In genomic region chr2:135741395-135742306, GRCh38 we compare ENCODE assay signal across 1 cellular context.
TF ChIP-seq lines count a peak whose summit lies in the region.

A gene with protein sequence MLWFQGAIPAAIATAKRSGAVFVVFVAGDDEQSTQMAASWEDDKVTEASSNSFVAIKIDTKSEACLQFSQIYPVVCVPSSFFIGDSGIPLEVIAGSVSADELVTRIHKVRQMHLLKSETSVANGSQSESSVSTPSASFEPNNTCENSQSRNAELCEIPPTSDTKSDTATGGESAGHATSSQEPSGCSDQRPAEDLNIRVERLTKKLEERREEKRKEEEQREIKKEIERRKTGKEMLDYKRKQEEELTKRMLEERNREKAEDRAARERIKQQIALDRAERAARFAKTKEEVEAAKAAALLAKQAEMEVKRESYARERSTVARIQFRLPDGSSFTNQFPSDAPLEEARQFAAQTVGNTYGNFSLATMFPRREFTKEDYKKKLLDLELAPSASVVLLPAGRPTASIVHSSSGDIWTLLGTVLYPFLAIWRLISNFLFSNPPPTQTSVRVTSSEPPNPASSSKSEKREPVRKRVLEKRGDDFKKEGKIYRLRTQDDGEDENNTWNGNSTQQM (plus strand): TSS chr2:135741855. CDS start chr2:135741930, 75 bp downstream.

TF ChIP-seq in HCT116, 20 proteins besides CTCF, POLR2A, EP300 and RAD21 (continued from another document):
- TF ChIP-seq, protein P1, sequence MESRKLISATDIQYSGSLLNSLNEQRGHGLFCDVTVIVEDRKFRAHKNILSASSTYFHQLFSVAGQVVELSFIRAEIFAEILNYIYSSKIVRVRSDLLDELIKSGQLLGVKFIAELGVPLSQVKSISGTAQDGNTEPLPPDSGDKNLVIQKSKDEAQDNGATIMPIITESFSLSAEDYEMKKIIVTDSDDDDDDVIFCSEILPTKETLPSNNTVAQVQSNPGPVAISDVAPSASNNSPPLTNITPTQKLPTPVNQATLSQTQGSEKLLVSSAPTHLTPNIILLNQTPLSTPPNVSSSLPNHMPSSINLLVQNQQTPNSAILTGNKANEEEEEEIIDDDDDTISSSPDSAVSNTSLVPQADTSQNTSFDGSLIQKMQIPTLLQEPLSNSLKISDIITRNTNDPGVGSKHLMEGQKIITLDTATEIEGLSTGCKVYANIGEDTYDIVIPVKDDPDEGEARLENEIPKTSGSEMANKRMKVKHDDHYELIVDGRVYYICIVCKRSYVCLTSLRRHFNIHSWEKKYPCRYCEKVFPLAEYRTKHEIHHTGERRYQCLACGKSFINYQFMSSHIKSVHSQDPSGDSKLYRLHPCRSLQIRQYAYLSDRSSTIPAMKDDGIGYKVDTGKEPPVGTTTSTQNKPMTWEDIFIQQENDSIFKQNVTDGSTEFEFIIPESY (IDR thresholded peaks at IDR 0.05; ENCODE audit: extremely low read depth, insufficient replicate concordance, low read length): peak; percentile 86
- TF ChIP-seq EGR1 (IDR thresholded peaks at IDR 0.05; ENCODE audit: low read depth) (peak; percentile 86), YY1 (IDR thresholded peaks at IDR 0.05; ENCODE audit: extremely low read depth, insufficient replicate concordance, low read depth, low read length) (peak; percentile 91), JUND (IDR thresholded peaks at IDR 0.05) (peak; percentile 53), FOSL1 (IDR thresholded peaks at IDR 0.05; ENCODE audit: low read depth) (peak; percentile 80), ZNF274 (IDR thresholded peaks at IDR 0.05; ENCODE audit: low read depth, low read length) (no peak), ELF1 (IDR thresholded peaks at IDR 0.05; ENCODE audit: borderline replicate concordance, low read depth) (peak; percentile 96), SP1 (IDR thresholded peaks at IDR 0.05; ENCODE audit: low read depth) (peak; percentile 63), CEBPB (IDR thresholded peaks at IDR 0.05; ENCODE audit: low read depth) (no peak), EZH2 (IDR thresholded peaks at IDR 0.05) (no peak), SRF (IDR thresholded peaks at IDR 0.05; ENCODE audit: low read depth) (peak; percentile 70; the same call in 1 of the 2 replicates), TCF7L2 (IDR thresholded peaks at IDR 0.05; ENCODE audit: borderline replicate concordance, extremely low read depth, insufficient read depth, insufficient read length) (no peak), SIN3A (IDR thresholded peaks at IDR 0.05; ENCODE audit: low read depth) (peak; percentile 62; the same call in 1 of the 2 replicates), ATF3 (IDR thresholded peaks at IDR 0.05) (no peak), POLR2AphosphoS5 (IDR thresholded peaks at IDR 0.05; ENCODE audit: low read depth, low read length) (peak; percentile 95), CBX3 (IDR thresholded peaks at IDR 0.05; ENCODE audit: low read depth) (peak; percentile 99)
